23 cellular contexts compared by ENCODE assay signal in the genomic region with DNA sequence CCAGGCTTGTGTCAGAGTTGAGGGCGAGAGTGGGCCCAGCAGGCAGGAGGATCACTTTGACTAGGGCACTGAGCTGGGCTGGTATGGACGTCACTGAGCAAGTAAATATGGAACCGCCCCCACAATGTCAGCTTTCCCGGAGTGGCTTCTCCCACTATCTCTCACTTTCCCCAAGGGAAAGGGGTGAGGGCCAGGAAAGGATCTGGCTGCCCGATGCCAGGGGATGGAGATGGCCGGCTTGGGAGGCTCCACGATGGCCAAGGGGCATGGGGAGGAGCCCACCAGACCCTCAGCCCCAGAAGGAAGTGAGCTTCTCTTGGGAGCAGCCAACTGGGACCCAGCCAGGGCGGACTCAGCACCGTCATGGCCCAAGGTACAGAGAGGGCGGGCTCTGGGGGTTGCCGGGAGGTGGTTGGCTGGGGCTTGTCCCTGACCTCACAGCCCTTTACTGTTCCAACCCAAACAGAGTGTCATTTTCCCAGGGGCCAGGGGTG. TPM values are rescaled to one million over a fixed set of nuclear protein-coding genes. Genes with fewer than 3 reads are reported as not detected.
DNase-seq lines count a peak whose midpoint lies in the region; ATAC-seq, FAIRE-seq and TF ChIP-seq lines count a peak whose summit lies in the region.
"Had no signal": no experiment of that assay in that cellular context is flagged by ENCODE, and none has a peak within 500 bp of the region (broad histone marks: within the 10 kb centered on the region; RNA-seq: fewer than 3 reads in every experiment).

No MANE protein-coding gene starts in this region.

- H3K36me3 Mint-ChIP-seq in GM23338 (ENCODE audit: low read depth): peaks cover 2% of the 10 kb centered on the region
- H3K36me3 Mint-ChIP-seq in natural killer cell treated with Interleukin-12 subunit alpha and Interleukin-12 subunit beta and Interleukin-15 and Interleukin-18, amount 100 ng/mL, for 72 hours: no peaks in the 10 kb centered on the region
- H3K36me3 Mint-ChIP-seq: WTC11 had no signal

- no peak overlapping the region for H3K4me3 ChIP-seq in GM23338
- no peak overlapping the region for H3K4me3 ChIP-seq in colonic mucosa
- H3K4me3 ChIP-seq in spleen: no peak overlapping the region
- H3K4me3 ChIP-seq: cardiac muscle cell, SJSA1 had no signal

- H3K27ac Mint-ChIP-seq in GM23338: no peak overlapping the region
- peak overlapping the region in 1 of 2 donors; percentile 66 for H3K27ac Mint-ChIP-seq in natural killer cell treated with Interleukin-12 subunit alpha and Interleukin-12 subunit beta and Interleukin-15 and Interleukin-18, amount 100 ng/mL, for 72 hours
- H3K27ac Mint-ChIP-seq: stimulated activated naive CD8-positive, alpha-beta T cell treated with anti-CD3 and anti-CD28 coated beads, Interleukin-15, Interleukin-2, amounts not matched to agents 100 ng/mL and 50 ng/mL, for 24 hours; WTC11 had no signal

- H3K4me1 ChIP-seq in GM23338 (ENCODE audit: insufficient read depth) (no peaks in the 10 kb centered on the region), colonic mucosa (no peaks in the 10 kb centered on the region), spleen (peaks cover 0 to 83% (median 33%) of the 10 kb centered on the region in 6 donors)
- H3K4me1 ChIP-seq: SJSA1 had no signal

- TF ChIP-seq POLR2A in spleen (IDR thresholded peaks at IDR 0.05): no peak

- H3K9me3 ChIP-seq in colonic mucosa (no peaks in the 10 kb centered on the region), spleen (no peaks in the 10 kb centered on the region)
- H3K9me3 ChIP-seq: SJSA1 had no signal

- WGBS in spleen, 5 donors: 61 to 79% (median 73%) methylated on average over 11 of the region's 11 CpGs

- FAIRE-seq in D721Med (lab: Jason Lieb, UNC): no peak
- FAIRE-seq: keratinocyte, urothelium cell line had no signal

- intact Hi-C loops in colonic mucosa (cut with DNase I) (no loop called here), spleen (cut with DNase I; ENCODE audit: low total_unique reads) (no loop called here)

- no peak overlapping the region for H3K9ac ChIP-seq in colonic mucosa (ENCODE audit: low read depth in 2 of 2, low read length in 2 of 2)

- no peaks in the 10 kb centered on the region for H3F3A ChIP-seq in GM23338 (replicated peaks; ENCODE audit: low read depth)

- H3K4me3 Mint-ChIP-seq in GM23338: no peak overlapping the region
- no peak overlapping the region for H3K4me3 Mint-ChIP-seq in natural killer cell treated with Interleukin-12 subunit alpha and Interleukin-12 subunit beta and Interleukin-15 and Interleukin-18, amount 100 ng/mL, for 72 hours
- H3K4me3 Mint-ChIP-seq: stimulated activated naive CD8-positive, alpha-beta T cell treated with anti-CD3 and anti-CD28 coated beads, Interleukin-15, Interleukin-2, amounts not matched to agents 100 ng/mL and 50 ng/mL, for 24 hours; WTC11 had no signal

- no peak overlapping the region for H3K4me2 ChIP-seq in GM23338

- H3K4me1 Mint-ChIP-seq in GM23338: peaks cover 4% of the 10 kb centered on the region; the same call in 2 of the 3 replicates
- H3K4me1 Mint-ChIP-seq in natural killer cell treated with Interleukin-12 subunit alpha and Interleukin-12 subunit beta and Interleukin-15 and Interleukin-18, amount 100 ng/mL, for 72 hours (ENCODE audit: low read depth in 2 of 2): peaks cover 8 to 27% of the 10 kb centered on the region in 2 donors

- DNase-seq in GM23338 (ENCODE audit: low spot score) (no peak), colonic mucosa (peak; percentile 7), left lobe of liver (ENCODE audit: low spot score) (no peak), spleen (peak; percentile 51), D721Med (ENCODE audit: insufficient read length, low spot score) (no peak)
- DNase-seq in central memory CD4-positive, alpha-beta T cell: no peak
- DNase-seq in natural killer cell treated with Interleukin-12 subunit alpha and Interleukin-12 subunit beta and Interleukin-15 and Interleukin-18, amount 100 ng/mL, for 72 hours (ENCODE audit: low spot score): no peak
- DNase-seq: activated effector memory CD4-positive, alpha-beta T cell treated with Interleukin-2 at 50 U/mL for 16 hours; COR-L47; effector CD8-positive, alpha-beta T cell; EL; NCI-H1417 treated with DMSO at 0.1 percent for 48 hours; NCI-H2171 treated with DMSO at 0.1 percent for 48 hours; NCI-H748 treated with DMSO at 0.1 percent for 48 hours; PC-3; retina had no signal

- peaks cover 1% of the 10 kb centered on the region; the same call in 1 of the 3 replicates for H3K9me3 Mint-ChIP-seq in GM23338
- no peaks in the 10 kb centered on the region for H3K9me3 Mint-ChIP-seq in natural killer cell treated with Interleukin-12 subunit alpha and Interleukin-12 subunit beta and Interleukin-15 and Interleukin-18, amount 100 ng/mL, for 72 hours
- H3K9me3 Mint-ChIP-seq: stimulated activated naive CD8-positive, alpha-beta T cell treated with anti-CD3 and anti-CD28 coated beads, Interleukin-15, Interleukin-2, amounts not matched to agents 100 ng/mL and 50 ng/mL, for 24 hours had no signal

- H3K27me3 ChIP-seq in GM23338 (ENCODE audit: insufficient read depth): no peaks in the 10 kb centered on the region
- H3K27me3 ChIP-seq in colonic mucosa: no peaks in the 10 kb centered on the region
- no peaks in the 10 kb centered on the region for H3K27me3 ChIP-seq in spleen (replicated peaks in 1 of 7)
- H3K27me3 ChIP-seq: cardiac muscle cell, SJSA1 had no signal

- no peaks in the 10 kb centered on the region; the same call in none of the 2 replicates for H4K20me1 ChIP-seq in GM23338 (replicated peaks; ENCODE audit: insufficient read depth)

- no peak overlapping the region for H3K27ac ChIP-seq in GM23338 (ENCODE audit: low read depth)
- no peak overlapping the region for H3K27ac ChIP-seq in colonic mucosa
- H3K27ac ChIP-seq in spleen: peak overlapping the region in 4 of 8 donors; percentile 13 to 59 (median 46)
- H3K27ac ChIP-seq: cardiac muscle cell, SJSA1 had no signal

- peaks cover 4% of the 10 kb centered on the region for H3K27me3 Mint-ChIP-seq in GM23338 (ENCODE audit: insufficient read depth, low read depth, poor library complexity)
- H3K27me3 Mint-ChIP-seq in natural killer cell treated with Interleukin-12 subunit alpha and Interleukin-12 subunit beta and Interleukin-15 and Interleukin-18, amount 100 ng/mL, for 72 hours: no peaks in the 10 kb centered on the region
- H3K27me3 Mint-ChIP-seq: stimulated activated naive CD8-positive, alpha-beta T cell treated with anti-CD3 and anti-CD28 coated beads, Interleukin-15, Interleukin-2, amounts not matched to agents 100 ng/mL and 50 ng/mL, for 24 hours had no signal

- no peaks in the 10 kb centered on the region for H3K9me2 ChIP-seq in GM23338 (ENCODE audit: insufficient read depth)

- peaks cover 34% of the 10 kb centered on the region for H3K79me2 ChIP-seq in GM23338 (replicated peaks; ENCODE audit: insufficient read depth)

- no peak overlapping the region for H2AFZ ChIP-seq in GM23338

- 0 out of 3 replicates have a peak, but pooled peaks have one; percentile 19 for ATAC-seq in GM23338
- peak; percentile 43 for ATAC-seq in left lobe of liver
- ATAC-seq in GM18519 (IDR thresholded peaks at IDR 0.05; ENCODE audit: low FRiP score, unreplicated experiment): no peak
- no peak for ATAC-seq in natural killer cell treated with Interleukin-12 subunit alpha and Interleukin-12 subunit beta and Interleukin-15 and Interleukin-18, amount 100 ng/mL, for 72 hours
- ATAC-seq: PC-3, WTC11 had no signal

- TF ChIP-seq CTCF in GM23338 (conservative IDR thresholded peaks at IDR 0.05; ENCODE audit: low read depth in 2 of 2) (no peak), colonic mucosa (IDR thresholded peaks at IDR 0.05) (no peak), spleen (IDR thresholded peaks at IDR 0.05 in 8 of 11, conservative IDR thresholded peaks at IDR 0.05 in 3 of 11) (no peak), D721Med (IDR thresholded peaks at IDR 0.05; ENCODE audit: insufficient read depth, missing control alignments) (no peak)

- H3K36me3 ChIP-seq in GM23338 (ENCODE audit: insufficient read depth) (no peaks in the 10 kb centered on the region), colonic mucosa (no peaks in the 10 kb centered on the region), spleen (peaks cover 0 to 6% (median 0%) of the 10 kb centered on the region in 6 donors)
- H3K36me3 ChIP-seq: cardiac muscle cell, SJSA1 had no signal

TF ChIP-seq in GM23338, 12 proteins besides CTCF, POLR2A, EP300 and RAD21 (continues in another document):
- TF ChIP-seq ETS1 (IDR thresholded peaks at IDR 0.05): no peak
- TF ChIP-seq JUNB (IDR thresholded peaks at IDR 0.05; ENCODE audit: unreplicated experiment): no peak
- TF ChIP-seq CREB1 (CRISPR knock-in tag; IDR thresholded peaks at IDR 0.05; ENCODE audit: low read depth): no peak
- TF ChIP-seq EZH2 (IDR thresholded peaks at IDR 0.05; ENCODE audit: low read depth, unreplicated experiment): no peak

RNA-seq across cellular contexts. Expression of gene PRDM11, which starts 8.7 kb away (rescaled TPM):
- total RNA-seq in GM23338 (2014; rRNA removed; shearing (Covaris generic)): 10.4 and 13.4 TPM in 2 replicates
- polyA plus RNA-seq in GM23338 (2016; fragmentation: Nextera tagmentation; extraction: Ambion mirVana) (0.97 and 1.1 TPM in 2 replicates), spleen (1 to 10 TPM; 1.7 to 4.3 (median 1.9) TPM)
- total RNA-seq in colonic mucosa (1 to 10 TPM; 4.1 to 8.3 TPM), left lobe of liver (3.5 TPM), spleen (10 to 100 TPM in 6 of 7 donors, 1 to 10 TPM in 1; 8.0 to 24.3 (median 19.5) TPM)
- total RNA-seq in natural killer cell treated with Interleukin-12 subunit alpha and Interleukin-12 subunit beta and Interleukin-15 and Interleukin-18, amount 100 ng/mL, for 72 hours: 1 to 10 TPM; 3.5 to 6.6 TPM

Comparison
In these comparisons a context has a peak if more than half of its experiments do, and no peak if none do; other contexts are left out.
1. ATAC-seq: peak in GM23338 (single experiment) and left lobe of liver (single experiment); none in GM18519 (single experiment) and natural killer cell treated with Interleukin-12 subunit alpha and Interleukin-12 subunit beta and Interleukin-15 and Interleukin-18, amount 100 ng/mL, for 72 hours (0 of 2).
2. DNase-seq: peak in colonic mucosa (single experiment) and spleen (single experiment); none in GM23338 (single experiment), left lobe of liver (single experiment), central memory CD4-positive, alpha-beta T cell (single experiment), D721Med (single experiment) and natural killer cell treated with Interleukin-12 subunit alpha and Interleukin-12 subunit beta and Interleukin-15 and Interleukin-18, amount 100 ng/mL, for 72 hours (single experiment).